ENCODE assay signal across 14 cellular contexts in the genomic region with DNA sequence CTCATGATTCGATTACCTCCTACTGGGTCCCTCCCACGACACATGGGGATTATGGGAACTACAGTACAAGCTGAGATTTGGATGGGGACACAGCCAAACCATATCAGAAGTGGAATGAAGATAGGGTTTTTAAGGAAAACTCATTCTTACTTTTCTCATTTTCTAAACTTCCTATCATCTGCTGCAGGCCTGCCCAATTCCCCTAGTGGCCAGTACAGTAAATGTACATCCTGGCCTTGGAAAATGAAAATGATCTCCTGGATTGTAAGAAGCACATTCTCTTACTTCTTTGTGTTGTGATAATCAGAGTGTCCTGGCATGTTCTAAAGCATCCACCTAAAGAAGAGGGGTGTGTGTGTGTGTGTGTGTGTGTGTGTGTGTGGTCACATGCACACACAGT.
A peak's percentile ranks its signal among the peaks of the same experiment; 100 is the strongest.
DNase-seq lines count a peak whose midpoint lies in the region; ATAC-seq, FAIRE-seq and TF ChIP-seq lines count a peak whose summit lies in the region.
"Had no signal": no experiment of that assay in that cellular context is flagged by ENCODE, and none has a peak within 500 bp of the region (broad histone marks: within the 10 kb centered on the region; RNA-seq: fewer than 3 reads in every experiment).

No MANE protein-coding gene starts in this region.

- no peak overlapping the region for H3K27ac Mint-ChIP-seq in nephron
- H3K27ac Mint-ChIP-seq: activated T-helper 17 cell treated with anti-CD3 and anti-CD28 coated beads, Interleukin-2, amount 50 U/mL, for 72 hours had no signal

- no peaks in the 10 kb centered on the region for H3K79me2 ChIP-seq in KMS-11 (ENCODE audit: insufficient read depth, low read depth)

- CTCF ChIA-PET in BJ (lab: Yijun Ruan, JAX) = interaction anchor here (1.0 to 1.4 kb wide), 2 partner anchors 10 to 153 kb away, joined by 3 to 10 read pairs; no protein-coding TSS in a partner anchor

- ATAC-seq in GM21576 (IDR thresholded peaks at IDR 0.05; ENCODE audit: unreplicated experiment) = no peak
- ATAC-seq: activated T-helper 17 cell treated with anti-CD3 and anti-CD28 coated beads, Interleukin-2, amount 50 U/mL, for 72 hours had no signal

- peaks cover 2% of the 10 kb centered on the region for H3K9me3 Mint-ChIP-seq in nephron
- H3K9me3 Mint-ChIP-seq: activated T-helper 17 cell treated with anti-CD3 and anti-CD28 coated beads, Interleukin-2, amount 50 U/mL, for 72 hours had no signal

- no peak overlapping the region for H3K27ac ChIP-seq in KMS-11
- H3K27ac ChIP-seq: coronary artery, spleen had no signal

- TF ChIP-seq POLR2A in erythroblast (IDR thresholded peaks at IDR 0.05; ENCODE audit: low read length) = no peak

- no peak overlapping the region for H3K4me2 ChIP-seq in KMS-11

- H3K4me1 ChIP-seq in KMS-11 (ENCODE audit: low read depth, poor library complexity, severe bottlenecking) = no peaks in the 10 kb centered on the region
- H3K4me1 ChIP-seq: Caco-2, spleen had no signal

- FAIRE-seq in bronchial epithelial cell (lab: Jason Lieb, UNC) = no peak

- POLR2A ChIA-PET in BJ (lab: Charles Lee) = no interaction called here

- H3K4me3 ChIP-seq in BJ (ENCODE audit: low read depth, low read length) = no peak overlapping the region
- no peak overlapping the region for H3K4me3 ChIP-seq in KMS-11 (IDR thresholded peaks at IDR 0.05; ENCODE audit: insufficient read depth, low read depth, low read length)
- no peak overlapping the region for H3K4me3 ChIP-seq in bronchial epithelial cell (ENCODE audit: low read depth, low read length)
- H3K4me3 ChIP-seq: coronary artery, spleen had no signal

- TF ChIP-seq CTCF in BJ (IDR thresholded peaks at IDR 0.05; ENCODE audit: insufficient read depth, low read depth, low read length) = peak; percentile 31; the same call in 1 of the 2 replicates
- TF ChIP-seq CTCF in KMS-11 (conservative IDR thresholded peaks at IDR 0.05; ENCODE audit: low read depth, low read length) = peak; percentile 40
- peak; percentile 48 for TF ChIP-seq CTCF in bronchial epithelial cell (IDR thresholded peaks at IDR 0.05; ENCODE audit: insufficient read depth, low read length, severe bottlenecking)
- TF ChIP-seq CTCF in nephron (IDR thresholded peaks at IDR 0.05; ENCODE audit: unreplicated experiment in 3 of 3) = peak; percentile 28 to 36 (median 35)

- H4K20me1 ChIP-seq in KMS-11 (ENCODE audit: insufficient read depth) = no peaks in the 10 kb centered on the region

- peaks cover 5% of the 10 kb centered on the region for H3K27me3 Mint-ChIP-seq in nephron (ENCODE audit: low read depth)
- H3K27me3 Mint-ChIP-seq: activated T-helper 17 cell treated with anti-CD3 and anti-CD28 coated beads, Interleukin-2, amount 50 U/mL, for 72 hours had no signal

- H3K36me3 Mint-ChIP-seq in nephron (ENCODE audit: low read depth) = no peaks in the 10 kb centered on the region

- H3K36me3 ChIP-seq in BJ (ENCODE audit: control insufficient read depth, insufficient read depth, low read length) (no peaks in the 10 kb centered on the region), KMS-11 (ENCODE audit: insufficient read depth) (no peaks in the 10 kb centered on the region), bronchial epithelial cell (ENCODE audit: control insufficient read depth, insufficient read depth, low read length) (no peaks in the 10 kb centered on the region)
- H3K36me3 ChIP-seq: spleen had no signal

- DNase-seq in BJ (ENCODE audit: low read depth) (no peak), bronchial epithelial cell (ENCODE audit: low read depth) (no peak), NCI-H446 (lab: John Stamatoyannopoulos, UW) (no peak), activated gamma-delta T cell (lab: John Stamatoyannopoulos, UW) (no peak), erythroblast (lab: John Stamatoyannopoulos, UW) (no peak)
- DNase-seq: Caco-2, KBM-7, NCI-H2171, spleen had no signal

- H3K9ac ChIP-seq in KMS-11 = no peak overlapping the region

- no peak overlapping the region for H3K4me3 Mint-ChIP-seq in nephron
- H3K4me3 Mint-ChIP-seq: activated T-helper 17 cell treated with anti-CD3 and anti-CD28 coated beads, Interleukin-2, amount 50 U/mL, for 72 hours had no signal

- no peaks in the 10 kb centered on the region for H3K27me3 ChIP-seq in BJ (ENCODE audit: control insufficient read depth, insufficient read depth, low read length)
- no peaks in the 10 kb centered on the region for H3K27me3 ChIP-seq in KMS-11 (ENCODE audit: insufficient read depth, low read depth)
- no peaks in the 10 kb centered on the region for H3K27me3 ChIP-seq in bronchial epithelial cell (ENCODE audit: control insufficient read depth, insufficient read depth, low read length)
- H3K27me3 ChIP-seq: spleen had no signal

- no peak overlapping the region for H2AFZ ChIP-seq in KMS-11 (ENCODE audit: low read depth)

- H3K4me1 Mint-ChIP-seq in nephron = peaks cover 14% of the 10 kb centered on the region
- H3K4me1 Mint-ChIP-seq: activated T-helper 17 cell treated with anti-CD3 and anti-CD28 coated beads, Interleukin-2, amount 50 U/mL, for 72 hours had no signal
